Comparison of ENCODE assay signal across 8 cellular contexts in the genomic region with DNA sequence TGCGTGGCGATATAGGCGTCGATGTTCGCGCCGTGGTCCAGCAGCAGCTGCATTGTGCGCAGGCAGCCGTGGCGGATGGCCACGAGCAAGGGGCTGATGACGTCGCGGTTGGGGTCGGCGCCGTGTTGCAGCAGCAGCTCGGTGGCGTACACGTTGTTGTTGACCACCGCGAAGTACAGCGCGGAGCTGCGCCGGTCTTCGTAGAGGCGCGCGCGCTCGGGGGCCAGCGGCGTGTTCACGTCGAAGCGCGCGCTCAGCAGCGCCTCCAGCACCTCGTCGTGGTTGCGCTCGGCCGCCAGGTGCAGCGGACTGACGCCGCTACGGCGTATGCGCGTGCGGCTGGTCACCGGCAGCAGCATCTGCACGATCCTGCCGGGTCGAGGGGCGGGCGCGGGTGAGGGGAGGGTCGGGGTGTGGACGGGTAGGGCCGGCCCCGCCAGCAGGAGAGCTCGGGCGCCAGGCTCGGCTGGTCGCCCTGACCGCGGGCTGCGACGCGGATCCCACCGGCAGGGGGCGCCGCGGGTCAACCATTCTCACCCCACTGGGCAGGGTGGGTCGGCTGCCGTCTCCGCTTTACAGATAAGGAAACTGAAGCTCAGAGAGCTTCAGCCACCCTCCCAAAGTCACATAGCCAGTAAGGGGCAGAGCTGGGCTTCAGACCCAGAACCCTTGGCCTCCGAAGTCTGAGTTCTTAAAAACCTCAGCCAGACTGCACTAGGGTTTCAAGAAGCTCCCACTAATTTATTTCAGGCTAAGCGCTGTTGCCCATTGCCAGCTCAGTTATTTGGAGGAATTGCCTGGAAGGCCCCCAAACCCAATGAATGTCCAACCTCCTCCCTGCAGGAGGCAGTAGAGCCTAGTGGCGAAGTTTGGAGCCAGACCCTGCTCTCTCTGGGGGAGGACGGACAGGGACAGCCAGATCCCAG. TPM values are rescaled to one million over a fixed set of nuclear protein-coding genes. Genes with fewer than 3 reads are reported as not detected.
DNase-seq lines count a peak whose midpoint lies in the region; ATAC-seq, FAIRE-seq and TF ChIP-seq lines count a peak whose summit lies in the region.

No MANE protein-coding gene starts in this region.

- dilution Hi-C loops in keratinocyte (cut with MboI; ENCODE audit: extremely low pct_ligation_motif_present, low sequenced_read_pairs) = no loop called here

- TF ChIP-seq CTCF in activated B cell treated with CpG ODN at 0.5 μM for 24 hours (IDR thresholded peaks at IDR 0.05) = peak; percentile 60
- TF ChIP-seq CTCF in cardiac fibroblast (IDR thresholded peaks at IDR 0.05; ENCODE audit: low read depth, low read length) = peak; percentile 57
- TF ChIP-seq CTCF in keratinocyte (optimal IDR thresholded peaks at IDR 0.05 in 1 of 3, IDR thresholded peaks at IDR 0.05 in 1 of 3, conservative IDR thresholded peaks at IDR 0.05 in 1 of 3; ENCODE audit: extremely low read depth in 1 of 3, insufficient read depth in 2 of 3, low read length in 3 of 3) = peak; percentile 53 to 85 (median 83)

- CTCF ChIA-PET in activated B cell treated with CpG ODN at 0.5 μM for 24 hours (lab: Charles Lee) = interaction anchor here (0.6 to 11.7 kb wide), 29 partner anchors 9 to 242 kb away, joined by 3 to 498 read pairs (median 5); a partner anchor contains a TSS

- H3K4me1 Mint-ChIP-seq in activated B cell treated with CpG ODN at 0.5 μM for 24 hours = peaks cover 10% of the 10 kb centered on the region

- H3K27ac Mint-ChIP-seq in activated B cell treated with CpG ODN at 0.5 μM for 24 hours = no peak overlapping the region

- H3K4me3 Mint-ChIP-seq in activated B cell treated with CpG ODN at 0.5 μM for 24 hours = peak overlapping the region; percentile 69

- H3K27me3 ChIP-seq in keratinocyte (ENCODE audit: control insufficient read depth, extremely low read depth, insufficient read depth, low read length) = peaks cover 8% of the 10 kb centered on the region

- ATAC-seq in GM21786 (IDR thresholded peaks at IDR 0.05; ENCODE audit: unreplicated experiment) = peak; percentile 90
- peak; percentile 92 for ATAC-seq in activated B cell treated with CpG ODN at 0.5 μM for 24 hours (ENCODE audit: low read depth)

- H3K4me3 ChIP-seq in cardiac fibroblast (replicated peaks in 1 of 2; ENCODE audit: low read depth in 2 of 2, low read length in 2 of 2) (peak overlapping the region in 1 of 2 donors; percentile 24), keratinocyte (ENCODE audit: control insufficient read depth in 2 of 3, extremely low read depth in 1 of 3, insufficient read depth in 2 of 3, low read depth in 1 of 3, low read length in 3 of 3) (peak overlapping the region in 1 of 3 experiments; percentile 20)

- H3K36me3 Mint-ChIP-seq in activated B cell treated with CpG ODN at 0.5 μM for 24 hours (ENCODE audit: low read depth) = no peaks in the 10 kb centered on the region

- no peak overlapping the region for H3K27ac ChIP-seq in keratinocyte (ENCODE audit: control insufficient read depth, insufficient read depth, low read length)

- H2AFZ ChIP-seq in keratinocyte (ENCODE audit: control insufficient read depth, low read length) = peak overlapping the region; percentile 54

- in situ Hi-C loops in G401 (cut with HindIII; ENCODE audit: low sequenced_read_pairs) = no loop called here

- intact Hi-C loops in activated B cell treated with CpG ODN at 0.5 μM for 24 hours (cut with micrococcal nuclease) = loop anchor here (1.0 to 2.0 kb wide), 6 partner anchors 20 to 241 kb away; no protein-coding TSS in a partner anchor

- peaks cover 5% of the 10 kb centered on the region for H3K27me3 Mint-ChIP-seq in activated B cell treated with CpG ODN at 0.5 μM for 24 hours

- no peaks in the 10 kb centered on the region for H3K79me2 ChIP-seq in keratinocyte (ENCODE audit: control insufficient read depth, insufficient read depth, low read length)

- POLR2A ChIA-PET in activated B cell treated with CpG ODN at 0.5 μM for 24 hours (lab: Charles Lee) = interaction anchor here (0.6 to 3.2 kb wide), 13 partner anchors 11 to 241 kb away, joined by 3 to 91 read pairs (median 5); a partner anchor contains a TSS

- FAIRE-seq in keratinocyte (lab: Jason Lieb, UNC) = no peak

- no peaks in the 10 kb centered on the region for H3K9me3 Mint-ChIP-seq in activated B cell treated with CpG ODN at 0.5 μM for 24 hours

- peak; percentile 64 for DNase-seq in G401 (ENCODE audit: low spot score)
- peak; percentile 53 to 70 for DNase-seq in Kasumi-1 (lab: John Stamatoyannopoulos, UW)
- peak; percentile 96 for DNase-seq in activated B cell treated with CpG ODN at 0.5 μM for 24 hours
- DNase-seq in cardiac fibroblast (ENCODE audit: low read depth in 2 of 2) = peak; percentile 67 to 69
- DNase-seq in keratinocyte (ENCODE audit: low read depth, low spot score) = no peak
- peak; percentile 93 to 95 for DNase-seq in stimulated activated CD4-positive, alpha-beta T cell treated with anti-CD3 and anti-CD28 coated beads, Interleukin-1b, Interleukin-23, amount 100 ng/mL, for 4 hours (ENCODE audit: low read depth in 2 of 2)
- DNase-seq in NCI-H187 treated with DMSO at 0.1 percent for 48 hours (lab: John Stamatoyannopoulos, UW) = no peak

- H3K9me3 ChIP-seq in keratinocyte (ENCODE audit: control insufficient read depth, low read depth, low read length) = no peaks in the 10 kb centered on the region

- H3K9ac ChIP-seq in keratinocyte (ENCODE audit: control insufficient read depth, extremely low read depth, insufficient read depth, low read length) = no peak overlapping the region

- peak overlapping the region; percentile 37 for H3K4me2 ChIP-seq in keratinocyte (ENCODE audit: control insufficient read depth, extremely low read depth, insufficient read depth, low read depth, low read length)

- H4K20me1 ChIP-seq in keratinocyte (ENCODE audit: control insufficient read depth, extremely low read depth, insufficient read depth, low read length) = peaks cover 2% of the 10 kb centered on the region

- H3K9me1 ChIP-seq in keratinocyte (ENCODE audit: control insufficient read depth, extremely low read depth, insufficient read depth, low read length) = no peaks in the 10 kb centered on the region

- H3K36me3 ChIP-seq in keratinocyte (ENCODE audit: control insufficient read depth in 2 of 2, extremely low read depth in 1 of 2, insufficient read depth in 2 of 2, low read length in 2 of 2) = no peaks in the 10 kb centered on the region

- H3K4me1 ChIP-seq in keratinocyte (ENCODE audit: control insufficient read depth, extremely low read depth, insufficient read depth, low read length) = peaks cover 17% of the 10 kb centered on the region

RNA-seq across cellular contexts. Expression of a gene that starts 12.4 kb away (rescaled TPM):
- total RNA-seq in G401 (2014; rRNA removed; shearing (Covaris generic)) = not detected in 2 replicates
- not detected in 2 replicates for total RNA-seq in activated B cell treated with CpG ODN at 0.5 μM for 24 hours
- 0.04 TPM in 1 of 3 replicates, not detected in the others for polyA plus RNA-seq in keratinocyte
- not detected for polyA plus RNA-seq in keratinocyte (2011; ENCODE audit: low read depth)
- not detected in 2 replicates for polyA plus RNA-seq in keratinocyte (2011; cell fraction: cytosol; rRNA removed)
- polyA plus RNA-seq in keratinocyte (2011; cell fraction: nucleus; rRNA removed) = not detected in 2 replicates
- not detected in 2 replicates for polyA plus RNA-seq in keratinocyte (2012; ENCODE audit: low replicate concordance)
- polyA minus RNA-seq in keratinocyte = not detected in 3 replicates
- polyA minus RNA-seq in keratinocyte (2011; cell fraction: cytosol; rRNA and poly(A)+ RNA removed) = not detected
- not detected in 2 replicates for polyA minus RNA-seq in keratinocyte (2011; cell fraction: nucleus; rRNA and poly(A)+ RNA removed)

RNA-seq across cellular contexts. Expression of a gene that starts 36.8 kb away (rescaled TPM):
- total RNA-seq in G401 (2014; rRNA removed; shearing (Covaris generic)) = 7.9 and 9.9 TPM in 2 replicates
- total RNA-seq in activated B cell treated with CpG ODN at 0.5 μM for 24 hours = 2.7 and 3.1 TPM in 2 replicates
- 0.31 to 1.7 TPM (median 0.56 TPM) in 3 replicates for polyA plus RNA-seq in keratinocyte
- 0.32 TPM for polyA plus RNA-seq in keratinocyte (2011; ENCODE audit: low read depth)
- 0.36 and 0.62 TPM in 2 replicates for polyA plus RNA-seq in keratinocyte (2011; cell fraction: cytosol; rRNA removed)
- polyA plus RNA-seq in keratinocyte (2011; cell fraction: nucleus; rRNA removed) = 1.1 and 1.2 TPM in 2 replicates
- polyA plus RNA-seq in keratinocyte (2012; ENCODE audit: low replicate concordance) = 0.25 and 0.34 TPM in 2 replicates
- polyA minus RNA-seq in keratinocyte = 0.10 to 0.66 TPM (median 0.13 TPM) in 3 replicates
- 0.96 TPM for polyA minus RNA-seq in keratinocyte (2011; cell fraction: cytosol; rRNA and poly(A)+ RNA removed)
- polyA minus RNA-seq in keratinocyte (2011; cell fraction: nucleus; rRNA and poly(A)+ RNA removed) = 0.23 and 0.74 TPM in 2 replicates

RNA-seq across cellular contexts. Expression of a gene that starts 57.5 kb away (rescaled TPM):
- not detected in 2 replicates for total RNA-seq in G401 (2014; rRNA removed; shearing (Covaris generic))
- total RNA-seq in activated B cell treated with CpG ODN at 0.5 μM for 24 hours = not detected in 2 replicates
- polyA plus RNA-seq in keratinocyte = not detected in 3 replicates
- polyA plus RNA-seq in keratinocyte (2011; ENCODE audit: low read depth) = not detected
- polyA plus RNA-seq in keratinocyte (2011; cell fraction: cytosol; rRNA removed) = not detected in 2 replicates
- not detected in 2 replicates for polyA plus RNA-seq in keratinocyte (2011; cell fraction: nucleus; rRNA removed)
- polyA plus RNA-seq in keratinocyte (2012; ENCODE audit: low replicate concordance) = not detected in 2 replicates
- not detected in 3 replicates for polyA minus RNA-seq in keratinocyte
- polyA minus RNA-seq in keratinocyte (2011; cell fraction: cytosol; rRNA and poly(A)+ RNA removed) = not detected
- not detected in 2 replicates for polyA minus RNA-seq in keratinocyte (2011; cell fraction: nucleus; rRNA and poly(A)+ RNA removed)

Comparison
In these comparisons a context has a peak if more than half of its experiments do, and no peak if none do; other contexts are left out.
1. DNase-seq: peak in G401 (single experiment), Kasumi-1 (2 of 2), activated B cell treated with CpG ODN at 0.5 μM for 24 hours (single experiment), cardiac fibroblast (2 of 2) and stimulated activated CD4-positive, alpha-beta T cell treated with anti-CD3 and anti-CD28 coated beads, Interleukin-1b, Interleukin-23, amount 100 ng/mL, for 4 hours (2 of 2); none in keratinocyte (single experiment) and NCI-H187 treated with DMSO at 0.1 percent for 48 hours (single experiment).
2. Peak in every context shown above with its lines, with median percentiles within 50 percentile points of each other: CTCF ChIP-seq.